Comparison of ENCODE assay signal across 6 cellular contexts in the genomic region with DNA sequence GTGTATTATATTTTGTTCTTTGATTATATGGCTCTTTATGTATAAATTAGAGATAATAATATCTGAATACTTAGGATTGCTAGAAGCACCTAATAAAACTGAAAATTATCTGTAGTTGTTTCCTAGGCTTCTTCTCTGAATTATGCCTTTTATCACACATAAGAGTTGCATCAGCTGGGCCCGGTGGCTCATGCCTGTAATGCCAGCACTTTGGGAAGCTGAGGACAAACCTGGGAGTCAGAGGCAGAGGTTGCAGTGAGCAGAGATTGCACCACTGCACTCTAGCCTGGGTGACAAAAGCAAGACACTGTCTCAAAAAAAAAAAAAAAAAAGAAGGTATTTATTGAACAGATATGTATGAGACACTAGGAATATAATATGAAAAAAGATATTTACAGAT.
"Had no signal": no experiment of that assay in that cellular context is flagged by ENCODE, and none has a peak within 500 bp of the region (broad histone marks: within the 10 kb centered on the region; RNA-seq: fewer than 3 reads in every experiment).

No MANE protein-coding gene starts in this region.

- H3K27ac ChIP-seq: HL-60 had no signal

- H3K4me3 ChIP-seq: K562 had no signal

- ATAC-seq: HepG2, K562 had no signal

- DNase-seq: IMR-90, KBM-7, KG1 had no signal
